7 cellular contexts compared by ENCODE assay signal in the genomic region with DNA sequence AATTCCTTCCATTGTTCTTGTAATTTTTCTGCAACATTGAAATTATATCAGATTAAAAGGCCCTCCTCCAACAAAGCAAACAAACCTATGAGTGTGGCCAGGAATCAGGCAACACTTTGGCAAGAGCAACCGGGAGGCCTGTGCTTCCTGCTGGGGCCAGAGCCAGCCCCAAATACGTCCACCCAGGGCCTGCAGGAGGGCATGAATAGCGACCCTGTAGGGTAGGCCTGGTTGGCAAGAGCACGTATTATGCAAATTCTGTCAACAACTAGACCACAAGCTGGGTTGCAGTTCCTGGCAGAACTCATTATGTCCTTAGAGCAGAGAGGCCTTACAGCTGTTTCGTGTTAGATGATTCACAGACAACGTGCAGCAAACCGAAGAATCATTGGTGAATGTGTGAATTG. TPM values are rescaled to one million over a fixed set of nuclear protein-coding genes. Genes with fewer than 3 reads are reported as not detected.
DNase-seq lines count a peak whose midpoint lies in the region; ATAC-seq, FAIRE-seq and TF ChIP-seq lines count a peak whose summit lies in the region.

No MANE protein-coding gene starts in this region.

- peak overlapping the region; percentile 73 for H3K4me2 ChIP-seq in K562 (ENCODE audit: insufficient read depth, low read length)

- peak; percentile 30 for ATAC-seq in K562

- H3K4me3 ChIP-seq in H7 (ENCODE audit: insufficient read depth, low read depth, low read length) (no peak overlapping the region), LNCaP clone FGC (ENCODE audit: low read depth, low read length) (no peak overlapping the region), SJSA1 (no peak overlapping the region), K562 (no peak overlapping the region), skeletal muscle tissue (ENCODE audit: low read length in 3 of 3) (no peak overlapping the region)

- H3K79me2 ChIP-seq in K562 (ENCODE audit: control insufficient read depth, insufficient read depth, low read length) = no peaks in the 10 kb centered on the region

- peaks cover 45 to 56% of the 10 kb centered on the region in 2 donors for H3K4me1 Mint-ChIP-seq in immature natural killer cell

- POLR2A ChIA-PET in K562 (lab: Yijun Ruan, JAX) = interaction anchor here (1.4 kb wide), 1 partner anchor 22 kb away, joined by 7 read pairs; no protein-coding TSS in a partner anchor

- no peaks in the 10 kb centered on the region for H3K9me1 ChIP-seq in K562 (ENCODE audit: control insufficient read depth, insufficient read depth, low read length)

- peak overlapping the region; percentile 90 to 97 (median 94) for H3K27ac Mint-ChIP-seq in immature natural killer cell

- TF ChIP-seq RAD21 in K562 (CRISPR knock-in tag; conservative IDR thresholded peaks at IDR 0.05 in 1 of 2, IDR thresholded peaks at IDR 0.05 in 1 of 2) = no peak

- H4K20me1 ChIP-seq in K562 (replicated peaks; ENCODE audit: control insufficient read depth, insufficient read depth, low read length) = no peaks in the 10 kb centered on the region

- BruUV-seq in K562 (replicated peaks; lab: Mats Ljungman, UMichigan) = no TSS peak

- FAIRE-seq in K562 (lab: Jason Lieb, UNC) = peak; percentile 70

- CTCF ChIA-PET in K562 (lab: Yijun Ruan, JAX; ENCODE audit: low intra/inter-chr PET ratio) = no interaction called here

- TF ChIP-seq CTCF in GM13976 (IDR thresholded peaks at IDR 0.05; ENCODE audit: borderline replicate concordance, control extremely low read depth, extremely low read depth, insufficient read depth, missing control alignments) = no peak
- no peak for TF ChIP-seq CTCF in LNCaP clone FGC (IDR thresholded peaks at IDR 0.05; ENCODE audit: control insufficient read depth, extremely low read depth, insufficient read depth)
- no peak for TF ChIP-seq CTCF in K562 (IDR thresholded peaks at IDR 0.05 in 2 of 3, conservative IDR thresholded peaks at IDR 0.05 in 1 of 3; ENCODE audit: insufficient read depth in 2 of 3, low read depth in 1 of 3, low read length in 3 of 3)

- H3K36me3 Mint-ChIP-seq in immature natural killer cell = peaks cover 0 to 7% (median 0%) of the 10 kb centered on the region in 3 donors

- peaks cover 0 to 1% (median 0%) of the 10 kb centered on the region in 6 donors for H3K9me3 Mint-ChIP-seq in immature natural killer cell

- H3K4me3 Mint-ChIP-seq in immature natural killer cell = peak overlapping the region; percentile 50 to 80 (median 68)

- H3K27ac ChIP-seq in SJSA1 (peak overlapping the region; percentile 96), K562 (ENCODE audit: extremely low read depth, low read depth, low read length) (peak overlapping the region; percentile 99), skeletal muscle tissue (ENCODE audit: low read depth, low read length) (peak overlapping the region; percentile 82)

- H2AFZ ChIP-seq in K562 (ENCODE audit: low read depth, low read length) = peak overlapping the region; percentile 98

- H3K36me3 ChIP-seq in H7 (replicated peaks; ENCODE audit: control insufficient read depth, insufficient read depth, low read length) (no peaks in the 10 kb centered on the region), SJSA1 (no peaks in the 10 kb centered on the region), K562 (ENCODE audit: control insufficient read depth, insufficient read depth, low read length) (peaks cover 5% of the 10 kb centered on the region; the same call in 1 of the 3 replicates), skeletal muscle tissue (ENCODE audit: control insufficient read depth in 3 of 3, insufficient read depth in 3 of 3, low read length in 3 of 3) (no peaks in the 10 kb centered on the region)

- no peak for TF ChIP-seq EP300 in K562 (IDR thresholded peaks at IDR 0.05; ENCODE audit: low read length)

- TF ChIP-seq POLR2A in K562 (conservative IDR thresholded peaks at IDR 0.05) = no peak

- H3K27me3 Mint-ChIP-seq in immature natural killer cell (ENCODE audit: low read depth in 3 of 3) = peaks cover 0 to 1% (median 0%) of the 10 kb centered on the region in 3 donors

- H3K27me3 ChIP-seq in H7 (ENCODE audit: control insufficient read depth, insufficient read depth, low read length) (no peaks in the 10 kb centered on the region; the same call in 1 of the 2 replicates), SJSA1 (replicated peaks) (no peaks in the 10 kb centered on the region), K562 (ENCODE audit: control insufficient read depth in 2 of 2, insufficient read depth in 2 of 2, low read length in 2 of 2) (no peaks in the 10 kb centered on the region), skeletal muscle tissue (ENCODE audit: control insufficient read depth in 3 of 3, insufficient read depth in 3 of 3, low read length in 3 of 3) (no peaks in the 10 kb centered on the region)

- H3K9ac ChIP-seq in K562 (ENCODE audit: insufficient read depth in 1 of 2, low read depth in 2 of 2, low read length in 2 of 2) = peak overlapping the region; percentile 68 to 82
- H3K9ac ChIP-seq in skeletal muscle tissue (ENCODE audit: low read depth in 1 of 3, low read length in 3 of 3) = no peak overlapping the region

- peaks cover 8% of the 10 kb centered on the region; the same call in 1 of the 2 replicates for H3K9me3 ChIP-seq in SJSA1 (replicated peaks)
- peaks cover 13% of the 10 kb centered on the region for H3K9me3 ChIP-seq in K562 (replicated peaks; ENCODE audit: control insufficient read depth, insufficient read depth, low read depth, low read length)
- H3K9me3 ChIP-seq in skeletal muscle tissue (ENCODE audit: control insufficient read depth in 3 of 3, low read length in 3 of 3) = no peaks in the 10 kb centered on the region

- WGBS in K562 (ENCODE audit: insufficient coverage, low coverage, missing lambda C conversion rate) = 8% methylated on average over 7 of the region's 7 CpGs

- H3K4me1 ChIP-seq in SJSA1 (replicated peaks) (peaks cover 60% of the 10 kb centered on the region), K562 (replicated peaks in 1 of 2; ENCODE audit: control insufficient read depth in 2 of 2, insufficient read depth in 2 of 2, low read length in 2 of 2) (peaks cover 4 to 31% of the 10 kb centered on the region in 2 experiments; a peak in 4 of 5 replicates), skeletal muscle tissue (ENCODE audit: control insufficient read depth in 3 of 3, insufficient read depth in 3 of 3, low read length in 3 of 3) (peaks cover 16 to 32% (median 30%) of the 10 kb centered on the region in 3 donors)

- intact Hi-C loops in K562 (cut with micrococcal nuclease) = loop anchor here (5.0 kb wide), 2 partner anchors 50 to 325 kb away; partner anchors contain the start of gene MAPK1IP1L

- in situ Hi-C loops in GM13976 (cut with MboI; ENCODE audit: low sequenced_read_pairs, unreplicated experiment) = no loop called here
- in situ Hi-C loops in K562 (cut with MboI) = no loop called here

- peak; percentile 64 for DNase-seq in GM13976 (ENCODE audit: low spot score)
- peak; percentile 63 for DNase-seq in H7
- DNase-seq in LNCaP clone FGC (ENCODE audit: low read depth) = peak; percentile 80
- peak; percentile 87 to 92 for DNase-seq in SJSA1 (ENCODE audit: low read depth in 1 of 2, low spot score in 2 of 2)
- DNase-seq in K562 (ENCODE audit: extremely low read depth in 1 of 4, low spot score in 3 of 4) = peak in 1 of 4 experiments; percentile 46
- DNase-seq in immature natural killer cell = peak; percentile 59 to 79 (median 70)

RNA-seq across cellular contexts. Expression of gene LGALS3, which starts 26.9 kb away (rescaled TPM):
- total RNA-seq in H7 (2014; rRNA removed; shearing (Covaris generic)) = 0.18 and 1.6 TPM in 2 replicates
- 179 and 310 TPM in 2 replicates for total RNA-seq in SJSA1 (2014; rRNA removed; shearing (Covaris generic))
- total RNA-seq in K562 (2011; cell fraction: chromatin; rRNA removed; ENCODE audit: low replicate concordance) = 0.56 and 1.9 TPM in 2 replicates
- total RNA-seq in K562 (2011; cell fraction: nucleolus; rRNA removed) = 0.67 and 1.1 TPM in 2 replicates
- 0.44 and 1.3 TPM in 2 replicates for total RNA-seq in K562 (2011; cell fraction: nucleoplasm; rRNA removed)
- total RNA-seq in K562 (2014; rRNA removed) (1.9 and 5.2 TPM in 2 replicates), K562 (2014; rRNA removed; fragmentation: Illumina TruSeq; extraction: Trizol) (0.73 and 0.89 TPM in 2 replicates), K562 (2015; rRNA removed; fragmentation: Illumina TruSeq; extraction: Trizol) (1.4 and 1.8 TPM in 2 replicates), K562 (2021) (1.4 and 1.6 TPM in 2 replicates), skeletal muscle tissue (32.4 TPM)
- polyA plus RNA-seq in K562 (2011; rRNA removed) (1.4 and 1.5 TPM in 2 replicates), K562 (2014; fragmentation: Illumina TruSeq; extraction: Trizol) (0.76 and 1.1 TPM in 2 replicates), K562 (2014; fragmentation: Nextera tagmentation; extraction: Ambion mirVana) (under 1 TPM; 0.04 to 0.31 TPM), K562 (2014; rRNA removed) (0.99 and 2.7 TPM in 2 replicates), immature natural killer cell (10 to 100 TPM; 23.3 to 58.2 (median 40.5) TPM)
- polyA plus RNA-seq in K562 (2011; cell fraction: cytosol; rRNA removed) = 1.2 and 2.0 TPM in 2 replicates
- polyA plus RNA-seq in K562 (2011; cell fraction: nucleus; rRNA removed) = 0.48 and 2.0 TPM in 2 replicates
- 1.8 and 3.4 TPM in 2 replicates for polyA plus RNA-seq in K562 (2012)
- 0.36 and 1.3 TPM in 2 replicates for polyA minus RNA-seq in K562 (2011; rRNA and poly(A)+ RNA removed)
- not detected in 2 replicates for polyA minus RNA-seq in K562 (2011; cell fraction: cytosol; rRNA and poly(A)+ RNA removed)
- 0.44 and 0.94 TPM in 2 replicates for polyA minus RNA-seq in K562 (2011; cell fraction: nucleus; rRNA and poly(A)+ RNA removed)

RNA-seq across cellular contexts. Expression of gene MAPK1IP1L, which starts 50.7 kb away (rescaled TPM):
- total RNA-seq in H7 (2014; rRNA removed; shearing (Covaris generic)) = 45.7 and 51.0 TPM in 2 replicates
- total RNA-seq in SJSA1 (2014; rRNA removed; shearing (Covaris generic)) = 20.4 and 74.8 TPM in 2 replicates
- 33.0 and 36.2 TPM in 2 replicates for total RNA-seq in K562 (2011; cell fraction: chromatin; rRNA removed; ENCODE audit: low replicate concordance)
- total RNA-seq in K562 (2011; cell fraction: nucleolus; rRNA removed) = 9.7 and 9.9 TPM in 2 replicates
- 21.7 and 46.0 TPM in 2 replicates for total RNA-seq in K562 (2011; cell fraction: nucleoplasm; rRNA removed)
- total RNA-seq in K562 (2014; rRNA removed) (30.2 and 32.7 TPM in 2 replicates), K562 (2014; rRNA removed; fragmentation: Illumina TruSeq; extraction: Trizol) (39.7 and 40.5 TPM in 2 replicates), K562 (2015; rRNA removed; fragmentation: Illumina TruSeq; extraction: Trizol) (43.1 and 49.8 TPM in 2 replicates), K562 (2021) (75.8 and 76.5 TPM in 2 replicates), skeletal muscle tissue (20.9 TPM)
- polyA plus RNA-seq in K562 (2011; rRNA removed) (35.9 and 47.3 TPM in 2 replicates), K562 (2014; fragmentation: Illumina TruSeq; extraction: Trizol) (99.4 and 104 TPM in 2 replicates), K562 (2014; fragmentation: Nextera tagmentation; extraction: Ambion mirVana) (10 to 100 TPM; 54.6 to 96.8 TPM), K562 (2014; rRNA removed) (41.5 and 47.9 TPM in 2 replicates), immature natural killer cell (10 to 100 TPM; 50.0 to 85.0 (median 79.7) TPM)
- polyA plus RNA-seq in K562 (2011; cell fraction: cytosol; rRNA removed) = 144 and 246 TPM in 2 replicates
- polyA plus RNA-seq in K562 (2011; cell fraction: nucleus; rRNA removed) = 37.9 and 69.7 TPM in 2 replicates
- 43.8 and 70.2 TPM in 2 replicates for polyA plus RNA-seq in K562 (2012)
- polyA minus RNA-seq in K562 (2011; rRNA and poly(A)+ RNA removed) = 45.7 and 71.6 TPM in 2 replicates
- 118 and 162 TPM in 2 replicates for polyA minus RNA-seq in K562 (2011; cell fraction: cytosol; rRNA and poly(A)+ RNA removed)
- 11.0 and 13.3 TPM in 2 replicates for polyA minus RNA-seq in K562 (2011; cell fraction: nucleus; rRNA and poly(A)+ RNA removed)

Comparison
In these comparisons a context has a peak if more than half of its experiments do, and no peak if none do; other contexts are left out.
1. H3K9ac ChIP-seq: peak in K562 (2 of 2); none in skeletal muscle tissue (0 of 3).
2. Peak in every context shown above with its lines, with median percentiles within 50 percentile points of each other: H3K27ac ChIP-seq.